Comparison of ENCODE assay signal across 10 cellular contexts in the genomic region with DNA sequence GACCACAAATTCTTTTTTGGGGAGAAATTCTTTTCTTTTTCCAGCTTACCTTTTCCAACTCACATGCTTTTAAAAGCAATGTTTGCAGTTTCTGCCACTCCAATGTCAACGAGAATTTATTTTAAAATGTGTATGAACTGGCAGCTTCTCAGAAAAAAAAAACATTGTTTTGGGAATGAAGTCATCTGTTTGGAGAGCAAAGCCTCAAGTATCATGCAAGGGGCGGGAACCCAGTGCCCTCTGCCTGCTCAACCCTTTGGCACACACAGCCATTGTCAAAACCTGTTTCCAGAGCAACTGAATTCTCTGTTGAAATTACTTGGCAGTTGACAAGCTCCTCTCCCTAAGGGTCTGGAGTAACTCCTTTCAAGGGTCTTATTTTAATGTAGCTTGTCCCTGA.
DNase-seq lines count a peak whose midpoint lies in the region; ATAC-seq, FAIRE-seq and TF ChIP-seq lines count a peak whose summit lies in the region.
"Had no signal": no experiment of that assay in that cellular context is flagged by ENCODE, and none has a peak within 500 bp of the region (broad histone marks: within the 10 kb centered on the region; RNA-seq: fewer than 3 reads in every experiment).

No MANE protein-coding gene starts in this region.

- no peak for ATAC-seq in HG03442 (IDR thresholded peaks at IDR 0.05; ENCODE audit: unreplicated experiment)
- no peak for ATAC-seq in HG02884 (IDR thresholded peaks at IDR 0.05; ENCODE audit: unreplicated experiment)
- no peak for ATAC-seq in GM18502 (IDR thresholded peaks at IDR 0.05; ENCODE audit: poor library complexity, unreplicated experiment)

- H3K27me3 ChIP-seq in endothelial cell of umbilical vein (ENCODE audit: control insufficient read depth in 2 of 2, insufficient read depth in 2 of 2, low read length in 2 of 2): no peaks in the 10 kb centered on the region
- H3K27me3 ChIP-seq in smooth muscle cell (ENCODE audit: low read depth): no peaks in the 10 kb centered on the region

- CTCF ChIA-PET in endothelial cell of umbilical vein (lab: Charles Lee): interaction anchor here (0.8 to 2.6 kb wide), 11 partner anchors 9 to 404 kb away, joined by 3 to 14 read pairs (median 4); no protein-coding TSS in a partner anchor

- TF ChIP-seq CTCF in endothelial cell of umbilical vein (IDR thresholded peaks at IDR 0.05; ENCODE audit: extremely low read depth in 1 of 2, insufficient read depth in 1 of 2, low read depth in 1 of 2, low read length in 2 of 2) (no peak), smooth muscle cell (IDR thresholded peaks at IDR 0.05; ENCODE audit: borderline replicate concordance, insufficient read depth, poor library complexity, severe bottlenecking) (no peak)

- POLR2A ChIA-PET in endothelial cell of umbilical vein (lab: Charles Lee): no interaction called here

- 69% methylated on average over 2 of the region's 2 CpGs for WGBS in smooth muscle cell (ENCODE audit: low lambda C conversion rate)

- FAIRE-seq in endothelial cell of umbilical vein (lab: Jason Lieb, UNC): peak; percentile 67

- H3K36me3 ChIP-seq in endothelial cell of umbilical vein (ENCODE audit: control insufficient read depth in 2 of 2, extremely low read depth in 1 of 2, insufficient read depth in 2 of 2, low read length in 2 of 2): no peaks in the 10 kb centered on the region
- H3K36me3 ChIP-seq in smooth muscle cell (ENCODE audit: low read depth): no peaks in the 10 kb centered on the region

- no peak overlapping the region for H3K9ac ChIP-seq in endothelial cell of umbilical vein (replicated peaks; ENCODE audit: extremely low read depth, insufficient read depth, low read length)
- H3K9ac ChIP-seq in smooth muscle cell (ENCODE audit: low read depth): no peak overlapping the region

- H3K4me2 ChIP-seq in endothelial cell of umbilical vein (ENCODE audit: insufficient read depth, low read length): no peak overlapping the region
- peak overlapping the region; percentile 5 for H3K4me2 ChIP-seq in smooth muscle cell

- peak; percentile 70 for DNase-seq in HCEC 1CT
- peak; percentile 38 to 72 for DNase-seq in NCI-H446 (lab: John Stamatoyannopoulos, UW)
- DNase-seq in endothelial cell of umbilical vein (ENCODE audit: low read depth, low spot score): peak; percentile 82
- DNase-seq in smooth muscle cell (lab: John Stamatoyannopoulos, UW; ENCODE audit: unreplicated experiment): no peak
- no peak for DNase-seq in amygdala (lab: John Stamatoyannopoulos, UW)
- DNase-seq: activated CD4-positive, alpha-beta memory T cell treated with anti-CD3 and anti-CD28 coated beads, Interleukin-2, amount 10 ng/mL, durations not matched to agents 7 days and 5 days; stimulated activated naive CD4-positive, alpha-beta T cell had no signal

- H3K4me3 ChIP-seq in endothelial cell of umbilical vein (replicated peaks in 1 of 3; ENCODE audit: insufficient read depth in 1 of 3, low read depth in 1 of 3, low read length in 3 of 3) (no peak overlapping the region), smooth muscle cell (no peak overlapping the region)

- H3K79me2 ChIP-seq in endothelial cell of umbilical vein (ENCODE audit: control insufficient read depth, insufficient read depth, low read length) (no peaks in the 10 kb centered on the region), smooth muscle cell (ENCODE audit: low read depth) (no peaks in the 10 kb centered on the region)

- intact Hi-C loops in endothelial cell of umbilical vein (cut with micrococcal nuclease): no loop called here

- no peaks in the 10 kb centered on the region for H4K20me1 ChIP-seq in endothelial cell of umbilical vein (replicated peaks; ENCODE audit: control insufficient read depth, extremely low read depth, insufficient read depth, low read length)
- no peaks in the 10 kb centered on the region for H4K20me1 ChIP-seq in smooth muscle cell (ENCODE audit: low read depth)

- H3K27ac ChIP-seq in endothelial cell of umbilical vein (ENCODE audit: insufficient read depth, low read depth, low read length): no peak overlapping the region
- peak overlapping the region; percentile 72 for H3K27ac ChIP-seq in smooth muscle cell (ENCODE audit: low read depth)

- H3K9me1 ChIP-seq in endothelial cell of umbilical vein (replicated peaks; ENCODE audit: control insufficient read depth, extremely low read depth, insufficient read depth, low read length): no peaks in the 10 kb centered on the region

- H3K9me3 ChIP-seq in endothelial cell of umbilical vein (replicated peaks; ENCODE audit: control insufficient read depth, insufficient read depth, low read length) (no peaks in the 10 kb centered on the region), smooth muscle cell (replicated peaks; ENCODE audit: low read depth) (no peaks in the 10 kb centered on the region)

- peaks cover 6% of the 10 kb centered on the region for H3K4me1 ChIP-seq in endothelial cell of umbilical vein (ENCODE audit: control insufficient read depth, extremely low read depth, insufficient read depth, low read length)
- no peaks in the 10 kb centered on the region for H3K4me1 ChIP-seq in smooth muscle cell (ENCODE audit: low read depth)

- no peak for TF ChIP-seq POLR2A in endothelial cell of umbilical vein (IDR thresholded peaks at IDR 0.05; ENCODE audit: low read depth, low read length)

- H2AFZ ChIP-seq in endothelial cell of umbilical vein (ENCODE audit: low read depth, low read length) (no peak overlapping the region), smooth muscle cell (ENCODE audit: low read depth) (no peak overlapping the region)

- no peaks in the 10 kb centered on the region for H3F3A ChIP-seq in smooth muscle cell (ENCODE audit: low read depth)

- dilution Hi-C loops in endothelial cell of umbilical vein (cut with MboI; ENCODE audit: extremely low pct_ligation_motif_present, low sequenced_read_pairs): no loop called here

- BruUV-seq in endothelial cell of umbilical vein (replicated peaks; lab: Mats Ljungman, UMichigan): no TSS peak

TF ChIP-seq in endothelial cell of umbilical vein, 7 proteins besides CTCF, POLR2A, EP300 and RAD21:
- TF ChIP-seq EZH2 (IDR thresholded peaks at IDR 0.05; ENCODE audit: borderline replicate concordance, low read depth, low read length, severe bottlenecking) (no peak), FOS (IDR thresholded peaks at IDR 0.05; ENCODE audit: borderline replicate concordance, insufficient read depth, low read length) (no peak), POLR2AphosphoS5 (IDR thresholded peaks at IDR 0.05; ENCODE audit: insufficient read depth, low read depth, low read length) (no peak), JUN (IDR thresholded peaks at IDR 0.05; ENCODE audit: borderline replicate concordance, insufficient read depth, insufficient read length, low read depth) (peak; percentile 32)
- TF ChIP-seq, protein P1, sequence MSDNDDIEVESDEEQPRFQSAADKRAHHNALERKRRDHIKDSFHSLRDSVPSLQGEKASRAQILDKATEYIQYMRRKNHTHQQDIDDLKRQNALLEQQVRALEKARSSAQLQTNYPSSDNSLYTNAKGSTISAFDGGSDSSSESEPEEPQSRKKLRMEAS (IDR thresholded peaks at IDR 0.05; ENCODE audit: insufficient read depth, insufficient read length): no peak

Comparison
In these comparisons a context has a peak if more than half of its experiments do, and no peak if none do; other contexts are left out.
1. DNase-seq: peak in HCEC 1CT (single experiment), NCI-H446 (2 of 2) and endothelial cell of umbilical vein (single experiment); none in smooth muscle cell (single experiment) and amygdala (0 of 56).